In genomic region chr10:79608505-79609375, GRCh38 we compare ENCODE assay signal across 2 cellular contexts.
TF ChIP-seq lines count a peak whose summit lies in the region.

No MANE protein-coding gene starts in this region.

TF ChIP-seq in HCT116, 20 proteins besides CTCF, POLR2A, EP300 and RAD21:
- TF ChIP-seq TCF7L2 (IDR thresholded peaks at IDR 0.05; ENCODE audit: borderline replicate concordance, extremely low read depth, insufficient read depth, insufficient read length) (peak; percentile 79), FOSL1 (IDR thresholded peaks at IDR 0.05; ENCODE audit: low read depth) (no peak)

TF ChIP-seq in H1, 55 proteins besides CTCF, POLR2A, EP300 and RAD21:
- TF ChIP-seq, protein P1, sequence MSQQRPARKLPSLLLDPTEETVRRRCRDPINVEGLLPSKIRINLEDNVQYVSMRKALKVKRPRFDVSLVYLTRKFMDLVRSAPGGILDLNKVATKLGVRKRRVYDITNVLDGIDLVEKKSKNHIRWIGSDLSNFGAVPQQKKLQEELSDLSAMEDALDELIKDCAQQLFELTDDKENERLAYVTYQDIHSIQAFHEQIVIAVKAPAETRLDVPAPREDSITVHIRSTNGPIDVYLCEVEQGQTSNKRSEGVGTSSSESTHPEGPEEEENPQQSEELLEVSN (IDR thresholded peaks at IDR 0.05), result peak; percentile 60
- peak; percentile 61; the same call in 1 of the 2 replicates for TF ChIP-seq CEBPB (IDR thresholded peaks at IDR 0.05; ENCODE audit: low read depth, low read length)
- no peak for TF ChIP-seq KDM5A (IDR thresholded peaks at IDR 0.05; ENCODE audit: low read length)
- TF ChIP-seq JUND (IDR thresholded peaks at IDR 0.05; ENCODE audit: low read length), result no peak
- no peak for TF ChIP-seq KDM4A (IDR thresholded peaks at IDR 0.05; ENCODE audit: low read depth, low read length, severe bottlenecking)
- TF ChIP-seq, protein P2, sequence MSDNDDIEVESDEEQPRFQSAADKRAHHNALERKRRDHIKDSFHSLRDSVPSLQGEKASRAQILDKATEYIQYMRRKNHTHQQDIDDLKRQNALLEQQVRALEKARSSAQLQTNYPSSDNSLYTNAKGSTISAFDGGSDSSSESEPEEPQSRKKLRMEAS (IDR thresholded peaks at IDR 0.05), result peak; percentile 74
- TF ChIP-seq PHF8 (conservative IDR thresholded peaks at IDR 0.05; ENCODE audit: low read depth, low read length), result no peak
